ENCODE assay signal across 9 cellular contexts in the genomic region with DNA sequence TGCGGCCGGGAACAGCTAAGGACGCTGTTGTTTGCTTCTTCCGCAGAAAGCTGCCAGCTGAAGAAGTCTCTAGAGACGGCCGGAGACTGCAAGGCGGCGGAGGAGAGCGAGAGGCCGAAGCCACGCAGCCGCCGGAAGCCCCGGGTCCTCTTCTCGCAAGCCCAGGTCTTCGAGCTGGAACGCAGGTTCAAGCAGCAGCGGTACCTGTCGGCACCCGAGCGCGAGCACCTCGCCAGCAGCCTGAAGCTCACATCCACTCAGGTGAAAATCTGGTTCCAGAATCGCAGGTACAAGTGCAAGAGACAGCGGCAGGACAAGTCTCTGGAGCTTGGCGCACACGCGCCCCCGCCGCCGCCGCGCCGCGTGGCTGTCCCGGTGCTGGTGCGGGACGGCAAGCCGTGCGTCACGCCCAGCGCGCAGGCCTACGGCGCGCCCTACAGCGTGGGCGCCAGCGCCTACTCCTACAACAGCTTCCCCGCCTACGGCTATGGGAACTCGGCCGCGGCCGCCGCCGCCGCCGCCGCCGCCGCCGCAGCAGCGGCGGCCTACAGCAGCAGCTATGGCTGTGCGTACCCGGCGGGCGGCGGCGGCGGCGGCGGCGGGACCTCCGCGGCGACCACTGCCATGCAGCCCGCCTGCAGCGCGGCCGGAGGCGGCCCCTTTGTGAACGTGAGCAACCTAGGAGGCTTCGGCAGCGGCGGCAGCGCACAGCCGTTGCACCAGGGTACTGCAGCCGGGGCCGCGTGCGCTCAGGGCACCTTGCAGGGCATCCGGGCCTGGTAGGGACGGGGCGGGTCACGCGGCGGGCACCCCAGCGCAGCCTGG. TPM values are rescaled to one million over a fixed set of nuclear protein-coding genes. Genes with fewer than 3 reads are reported as not detected.
A peak's percentile ranks its signal among the peaks of the same experiment; 100 is the strongest.
DNase-seq lines count a peak whose midpoint lies in the region; ATAC-seq and TF ChIP-seq lines count a peak whose summit lies in the region.
"Had no signal": no experiment of that assay in that cellular context is flagged by ENCODE, and none has a peak within 500 bp of the region (broad histone marks: within the 10 kb centered on the region; RNA-seq: fewer than 3 reads in every experiment).

No MANE protein-coding gene starts in this region.

- peaks cover 4 to 98% of the 10 kb centered on the region in 2 donors for H3K27me3 ChIP-seq in tibial artery

- intact Hi-C loops in activated CD4-positive, alpha-beta T cell treated with anti-CD3 and anti-CD28 coated beads, Interleukin-2, amount 10 ng/mL, durations not matched to agents 24 days and 14 days (cut with micrococcal nuclease): loop anchor here (2.0 to 5.0 kb wide), 3 partner anchors 298 to 1682 kb away; no protein-coding TSS in a partner anchor
- intact Hi-C loops in tibial artery (cut with DNase I; ENCODE audit: low total_unique reads): no loop called here

- H3K27ac Mint-ChIP-seq in activated CD4-positive, alpha-beta T cell treated with anti-CD3 and anti-CD28 coated beads, Interleukin-2, amount 10 ng/mL, durations not matched to agents 24 days and 14 days: no peak overlapping the region
- H3K27ac Mint-ChIP-seq in activated T-cell treated with anti-CD3 and anti-CD28 coated beads, Interleukin-2, amount 50 U/mL, for 72 hours: no peak overlapping the region

- H3K36me3 ChIP-seq in tibial artery: no peaks in the 10 kb centered on the region
- H3K36me3 ChIP-seq: neutrophil had no signal

- DNase-seq in activated CD4-positive, alpha-beta T cell treated with anti-CD3 and anti-CD28 coated beads, Interleukin-2, amount 10 ng/mL, durations not matched to agents 24 days and 14 days: peak; percentile 66
- no peak for DNase-seq in activated CD4-positive, alpha-beta T cell treated with anti-CD3 and anti-CD28 coated beads for 1 hour
- DNase-seq in activated T-cell treated with anti-CD3 and anti-CD28 coated beads, Interleukin-2, amount 50 U/mL, for 72 hours: peak in 1 of 2 donors; percentile 39
- no peak for DNase-seq in left lobe of liver (ENCODE audit: low spot score)
- DNase-seq in tibial artery: no peak
- no peak for DNase-seq in G401 (ENCODE audit: low spot score)
- DNase-seq in NCI-H146 treated with DMSO at 0.1 percent for 48 hours (lab: John Stamatoyannopoulos, UW; ENCODE audit: unreplicated experiment): no peak

- H3K27ac ChIP-seq in tibial artery: no peak overlapping the region
- H3K27ac ChIP-seq: neutrophil had no signal

- H3K9me3 Mint-ChIP-seq in activated CD4-positive, alpha-beta T cell treated with anti-CD3 and anti-CD28 coated beads, Interleukin-2, amount 10 ng/mL, durations not matched to agents 24 days and 14 days: peaks cover 14% of the 10 kb centered on the region
- no peaks in the 10 kb centered on the region for H3K9me3 Mint-ChIP-seq in activated T-cell treated with anti-CD3 and anti-CD28 coated beads, Interleukin-2, amount 50 U/mL, for 72 hours

- no peaks in the 10 kb centered on the region for H3K36me3 Mint-ChIP-seq in activated CD4-positive, alpha-beta T cell treated with anti-CD3 and anti-CD28 coated beads, Interleukin-2, amount 10 ng/mL, durations not matched to agents 24 days and 14 days (ENCODE audit: low read depth)
- peaks cover 1 to 3% of the 10 kb centered on the region in 2 donors for H3K36me3 Mint-ChIP-seq in activated T-cell treated with anti-CD3 and anti-CD28 coated beads, Interleukin-2, amount 50 U/mL, for 72 hours (ENCODE audit: insufficient read depth in 2 of 2)

- H3K9me3 ChIP-seq in tibial artery: no peaks in the 10 kb centered on the region
- H3K9me3 ChIP-seq: neutrophil had no signal

- peak; percentile 54 to 55 for ATAC-seq in activated T-cell treated with anti-CD3 and anti-CD28 coated beads, Interleukin-2, amount 50 U/mL, for 72 hours (replicated peaks in 1 of 2)
- ATAC-seq in left lobe of liver: peak; percentile 55
- no peak for ATAC-seq in GM18873 (IDR thresholded peaks at IDR 0.05; ENCODE audit: low FRiP score, unreplicated experiment)

- peaks cover 89% of the 10 kb centered on the region for H3K27me3 Mint-ChIP-seq in activated CD4-positive, alpha-beta T cell treated with anti-CD3 and anti-CD28 coated beads, Interleukin-2, amount 10 ng/mL, durations not matched to agents 24 days and 14 days
- peaks cover 93% of the 10 kb centered on the region for H3K27me3 Mint-ChIP-seq in activated T-cell treated with anti-CD3 and anti-CD28 coated beads, Interleukin-2, amount 50 U/mL, for 72 hours (ENCODE audit: low read depth)

- in situ Hi-C loops in G401 (cut with HindIII; ENCODE audit: low sequenced_read_pairs): no loop called here

- TF ChIP-seq CTCF in tibial artery (IDR thresholded peaks at IDR 0.05): no peak

- H3K4me1 ChIP-seq in tibial artery: peaks cover 0 to 55% (median 35%) of the 10 kb centered on the region in 4 donors

- peak overlapping the region; percentile 22 to 43 for H3K4me3 ChIP-seq in tibial artery

- peaks cover 21% of the 10 kb centered on the region for H3K4me1 Mint-ChIP-seq in activated CD4-positive, alpha-beta T cell treated with anti-CD3 and anti-CD28 coated beads, Interleukin-2, amount 10 ng/mL, durations not matched to agents 24 days and 14 days
- peaks cover 38% of the 10 kb centered on the region for H3K4me1 Mint-ChIP-seq in activated T-cell treated with anti-CD3 and anti-CD28 coated beads, Interleukin-2, amount 50 U/mL, for 72 hours (ENCODE audit: low read depth)

- H3K4me3 Mint-ChIP-seq in activated CD4-positive, alpha-beta T cell treated with anti-CD3 and anti-CD28 coated beads, Interleukin-2, amount 10 ng/mL, durations not matched to agents 24 days and 14 days: peak overlapping the region; percentile 52
- H3K4me3 Mint-ChIP-seq in activated T-cell treated with anti-CD3 and anti-CD28 coated beads, Interleukin-2, amount 50 U/mL, for 72 hours: peak overlapping the region; percentile 79 to 84

RNA-seq across cellular contexts. Expression of a gene that starts 2.4 kb away (rescaled TPM):
- total RNA-seq in activated CD4-positive, alpha-beta T cell treated with anti-CD3 and anti-CD28 coated beads, Interleukin-2, amount 10 ng/mL, durations not matched to agents 24 days and 14 days: not detected in 2 replicates
- total RNA-seq in activated T-cell treated with anti-CD3 and anti-CD28 coated beads, Interleukin-2, amount 50 U/mL, for 72 hours: not detected
- 0.08 TPM for total RNA-seq in left lobe of liver
- not detected in 2 replicates for total RNA-seq in G401 (2014; rRNA removed; shearing (Covaris generic))
